Comparison of ENCODE assay signal across 9 cellular contexts in genomic region chr4:6087669-6088068, GRCh38.
DNase-seq lines count a peak whose midpoint lies in the region; ATAC-seq and TF ChIP-seq lines count a peak whose summit lies in the region.
"Had no signal": no experiment of that assay in that cellular context is flagged by ENCODE, and none has a peak within 500 bp of the region (broad histone marks: within the 10 kb centered on the region; RNA-seq: fewer than 3 reads in every experiment).

No MANE protein-coding gene starts in this region.

- H3K4me3 ChIP-seq in AG10803 (ENCODE audit: low read length): no peak overlapping the region

- intact Hi-C loops in left ventricle myocardium superior (cut with micrococcal nuclease) (no loop called here), left colon (cut with DNase I, micrococcal nuclease) (no loop called here)

- DNase-seq in AG10803 (ENCODE audit: low read depth): peak; percentile 5
- DNase-seq in HS-5 (ENCODE audit: low read depth): peak; percentile 5
- peak; percentile 15 for DNase-seq in RWPE1 (ENCODE audit: low spot score)
- DNase-seq in left ventricle myocardium superior: no peak
- no peak for DNase-seq in ureter (ENCODE audit: low spot score)
- DNase-seq in omental fat pad (ENCODE audit: low spot score): no peak
- DNase-seq in left colon: no peak
- DNase-seq: activated naive CD8-positive, alpha-beta T cell treated with anti-CD3 and anti-CD28 coated beads, Interleukin-2, amount 10 ng/mL, durations not matched to agents 7 days and 5 days had no signal

- CTCF ChIA-PET in RWPE1 (lab: Yijun Ruan, JAX): interaction anchor here (1.3 to 3.0 kb wide), 2 partner anchors 88 to 89 kb away, joined by 3 to 22 read pairs; no protein-coding TSS in a partner anchor

- H3K27ac ChIP-seq in RWPE1: no peak overlapping the region

- ATAC-seq in left ventricle myocardium superior (peak; percentile 34), GM18907 (IDR thresholded peaks at IDR 0.05; ENCODE audit: unreplicated experiment) (no peak), omental fat pad (ENCODE audit: low FRiP score) (no peak), left colon (no peak)

- POLR2A ChIA-PET in RWPE1 (lab: Yijun Ruan, JAX; ENCODE audit: low non-redundant PET): no interaction called here

- TF ChIP-seq CTCF in AG10803 (conservative IDR thresholded peaks at IDR 0.05; ENCODE audit: low read length) (peak; percentile 21), RWPE1 (conservative IDR thresholded peaks at IDR 0.05; ENCODE audit: low read depth) (peak; percentile 19), omental fat pad (IDR thresholded peaks at IDR 0.05) (no peak)

Comparison
In these comparisons a context has a peak if more than half of its experiments do, and no peak if none do; other contexts are left out.
1. DNase-seq: peak in AG10803 (single experiment), HS-5 (single experiment) and RWPE1 (single experiment); none in left ventricle myocardium superior (single experiment), ureter (single experiment), omental fat pad (single experiment) and left colon (0 of 2).
2. CTCF ChIP-seq: peak in AG10803 (single experiment) and RWPE1 (single experiment); none in omental fat pad (0 of 3).